36 cellular contexts compared by ENCODE assay signal in genomic region chr12:48441122-48441521, GRCh38. TPM values are rescaled to one million over a fixed set of nuclear protein-coding genes. Genes with fewer than 3 reads are reported as not detected.
"Had no signal": no experiment of that assay in that cellular context is flagged by ENCODE, and none has a peak within 500 bp of the region (broad histone marks: within the 10 kb centered on the region; RNA-seq: fewer than 3 reads in every experiment).

No MANE protein-coding gene starts in this region.

- H3K27ac ChIP-seq: coronary artery, heart right ventricle, left lung, lower lobe of right lung, neutrophil, psoas muscle, right atrium auricular region, stomach, tibial artery, upper lobe of right lung had no signal

- H3K36me3 Mint-ChIP-seq: activated CD8-positive, alpha-beta memory T cell treated with anti-CD3 and anti-CD28 coated beads, Interleukin-2, amount 10 ng/mL, durations not matched to agents 7 days and 5 days; activated naive CD4-positive, alpha-beta T cell treated with anti-CD3 and anti-CD28 coated beads, Interleukin-2, amount 50 U/mL, for 24 hours; brain; natural killer cell; stimulated activated naive B cell treated with anti-CD40 and anti-IgM and Interleukin-4, amounts not matched to agents 10 μg/mL and 1 μg/mL and 100 μg/mL, for 72 hours; T-cell had no signal

- H3K27ac Mint-ChIP-seq: activated B cell treated with CpG ODN at 0.5 μM for 24 hours; activated CD8-positive, alpha-beta memory T cell treated with anti-CD3 and anti-CD28 coated beads, Interleukin-2, amount 10 ng/mL, durations not matched to agents 7 days and 5 days; activated CD8-positive, alpha-beta T cell treated with anti-CD3 and anti-CD28 coated beads, Interleukin-2, amount 10 ng/mL, durations not matched to agents 7 days and 5 days; activated naive CD4-positive, alpha-beta T cell treated with anti-CD3 and anti-CD28 coated beads, Interleukin-2, amount 50 U/mL, for 24 hours; activated naive CD8-positive, alpha-beta T cell treated with anti-CD3 and anti-CD28 coated beads, Interleukin-2, amount 50 U/mL, for 24 hours; activated T-helper 2 cell treated with anti-CD3 and anti-CD28 coated beads, Interferon-gamma antibody, Interleukin-2, Interleukin-4, amounts not matched to agents 10 μg/mL and 5 μg/mL and 100 μg/mL, durations not matched to agents 14 hours and 24 hours and 36 hours; effector memory CD8-positive, alpha-beta T cell; natural killer cell; stimulated activated naive B cell treated with anti-CD40 and anti-IgM and Interleukin-4, amounts not matched to agents 10 μg/mL and 1 μg/mL and 100 μg/mL, for 72 hours; T-cell had no signal

- H3K4me1 ChIP-seq: left lung, lower lobe of right lung, stomach, tibial artery, upper lobe of right lung had no signal

- H3K27me3 Mint-ChIP-seq: activated naive CD4-positive, alpha-beta T cell treated with anti-CD3 and anti-CD28 coated beads, Interleukin-2, amount 50 U/mL, for 24 hours; activated naive CD8-positive, alpha-beta T cell treated with anti-CD3 and anti-CD28 coated beads, Interleukin-2, amount 50 U/mL, for 24 hours had no signal

- H3K9me3 ChIP-seq: left lung, lower lobe of right lung, neutrophil, psoas muscle, right atrium auricular region, stomach, tibial artery, upper lobe of right lung had no signal

- H3K4me1 Mint-ChIP-seq: activated B cell treated with CpG ODN at 0.5 μM for 24 hours; activated CD8-positive, alpha-beta memory T cell treated with anti-CD3 and anti-CD28 coated beads, Interleukin-2, amount 10 ng/mL, durations not matched to agents 7 days and 5 days; natural killer cell; stimulated activated naive B cell treated with anti-CD40 and anti-IgM and Interleukin-4, amounts not matched to agents 10 μg/mL and 1 μg/mL and 100 μg/mL, for 72 hours had no signal

- H3K4me3 ChIP-seq: coronary artery, dorsolateral prefrontal cortex, heart right ventricle, left lung, lower lobe of right lung, psoas muscle, right atrium auricular region, stomach, tibial artery, upper lobe of right lung had no signal

- DNase-seq: activated B cell treated with CpG ODN at 0.5 μM for 24 hours; activated CD4-positive, alpha-beta T cell treated with anti-CD3 and anti-CD28 coated beads, Interleukin-2, amount 50 U/mL, for 1 hour; activated CD8-positive, alpha-beta memory T cell treated with anti-CD3 and anti-CD28 coated beads, Interleukin-2, amount 10 ng/mL, durations not matched to agents 7 days and 5 days; activated CD8-positive, alpha-beta T cell treated with anti-CD3 and anti-CD28 coated beads, Interleukin-2, amount 10 ng/mL, durations not matched to agents 7 days and 5 days; activated naive CD8-positive, alpha-beta T cell treated with anti-CD3 and anti-CD28 coated beads, Interleukin-2, amount 50 U/mL, for 24 hours; activated T-cell treated with anti-CD3 and anti-CD28 coated beads, Interleukin-2, amount 50 U/mL, for 48 hours; anterior cingulate cortex; dorsolateral prefrontal cortex; effector memory CD8-positive, alpha-beta T cell; foreskin melanocyte; heart right ventricle; left lung; lower lobe of right lung; mesenchymal stem cell; natural killer cell; psoas muscle; stimulated activated CD4-positive, alpha-beta T cell treated with anti-CD3 and anti-CD28 coated beads, Interleukin-15, amount 100 ng/mL, for 24 hours; stimulated activated CD4-positive, alpha-beta T cell treated with anti-CD3 and anti-CD28 coated beads, Interleukin-2, amount 100 ng/mL, for 24 hours; stimulated activated naive B cell treated with anti-CD40 and anti-IgM and Interleukin-4, amounts not matched to agents 10 μg/mL and 1 μg/mL and 100 μg/mL, for 72 hours; stomach; T-cell; tibial artery; upper lobe of right lung had no signal

- H3K27me3 ChIP-seq: dorsolateral prefrontal cortex, heart right ventricle, left lung, neutrophil, right atrium auricular region, stomach, tibial artery, upper lobe of right lung had no signal

- ATAC-seq: activated CD8-positive, alpha-beta memory T cell treated with anti-CD3 and anti-CD28 coated beads, Interleukin-2, amount 10 ng/mL, durations not matched to agents 7 days and 5 days; activated CD8-positive, alpha-beta T cell treated with anti-CD3 and anti-CD28 coated beads, Interleukin-2, amount 10 ng/mL, durations not matched to agents 7 days and 5 days; activated naive CD8-positive, alpha-beta T cell treated with anti-CD3 and anti-CD28 coated beads, Interleukin-2, amount 50 U/mL, for 24 hours; effector memory CD8-positive, alpha-beta T cell; heart right ventricle; left lung; lower lobe of right lung; natural killer cell; psoas muscle; stimulated activated naive B cell treated with anti-CD40 and anti-IgM and Interleukin-4, amounts not matched to agents 10 μg/mL and 1 μg/mL and 100 μg/mL, for 72 hours; T-cell; upper lobe of right lung had no signal

- H3K4me3 Mint-ChIP-seq: activated B cell treated with CpG ODN at 0.5 μM for 24 hours; activated CD8-positive, alpha-beta memory T cell treated with anti-CD3 and anti-CD28 coated beads, Interleukin-2, amount 10 ng/mL, durations not matched to agents 7 days and 5 days; activated CD8-positive, alpha-beta T cell treated with anti-CD3 and anti-CD28 coated beads, Interleukin-2, amount 10 ng/mL, durations not matched to agents 7 days and 5 days; activated naive CD4-positive, alpha-beta T cell treated with anti-CD3 and anti-CD28 coated beads, Interleukin-2, amount 50 U/mL, for 24 hours; activated naive CD8-positive, alpha-beta T cell treated with anti-CD3 and anti-CD28 coated beads, Interleukin-2, amount 50 U/mL, for 24 hours; brain; effector memory CD8-positive, alpha-beta T cell; natural killer cell; stimulated activated naive B cell treated with anti-CD40 and anti-IgM and Interleukin-4, amounts not matched to agents 10 μg/mL and 1 μg/mL and 100 μg/mL, for 72 hours; T-cell had no signal

- H3K9me3 Mint-ChIP-seq: activated B cell treated with CpG ODN at 0.5 μM for 24 hours; activated naive CD4-positive, alpha-beta T cell treated with anti-CD3 and anti-CD28 coated beads, Interleukin-2, amount 50 U/mL, for 24 hours; activated naive CD8-positive, alpha-beta T cell treated with anti-CD3 and anti-CD28 coated beads, Interleukin-2, amount 50 U/mL, for 24 hours; activated T-helper 2 cell treated with anti-CD3 and anti-CD28 coated beads, Interferon-gamma antibody, Interleukin-2, Interleukin-4, amounts not matched to agents 10 μg/mL and 5 μg/mL and 100 μg/mL, durations not matched to agents 14 hours and 24 hours and 36 hours; effector memory CD8-positive, alpha-beta T cell; natural killer cell; T-cell had no signal

- H3K36me3 ChIP-seq: heart right ventricle, left lung, lower lobe of right lung, neutrophil, right atrium auricular region, stomach, tibial artery, upper lobe of right lung had no signal

RNA-seq across cellular contexts. Expression of gene ANP32D, which starts 31.2 kb away (rescaled TPM):
- total RNA-seq: activated B cell treated with CpG ODN at 0.5 μM for 24 hours; activated CD8-positive, alpha-beta memory T cell treated with anti-CD3 and anti-CD28 coated beads, Interleukin-2, amount 10 ng/mL, durations not matched to agents 7 days and 5 days; activated CD8-positive, alpha-beta T cell treated with anti-CD3 and anti-CD28 coated beads, Interleukin-2, amount 10 ng/mL, durations not matched to agents 7 days and 5 days; activated T-helper 2 cell treated with anti-CD3 and anti-CD28 coated beads, Interferon-gamma antibody, Interleukin-2, Interleukin-4, amounts not matched to agents 10 μg/mL and 5 μg/mL and 100 μg/mL, durations not matched to agents 14 hours and 24 hours and 36 hours; cardiac septum; cerebellum; glomerular endothelial cell; left lung; lower lobe of right lung; mononuclear cell; natural killer cell; osteocyte; psoas muscle; right atrium auricular region; T-cell; T-helper 2 cell treated with Interferon-gamma antibody and Interleukin-4, amounts not matched to agents 100 ng/mL and 5 ng/mL, for 36 hours had no signal
- polyA plus RNA-seq: esophagus, heart right ventricle, psoas muscle, stomach had no signal

RNA-seq across cellular contexts. Expression of gene C12orf54, which starts 41.2 kb away (rescaled TPM):
- total RNA-seq: activated B cell treated with CpG ODN at 0.5 μM for 24 hours; activated CD8-positive, alpha-beta memory T cell treated with anti-CD3 and anti-CD28 coated beads, Interleukin-2, amount 10 ng/mL, durations not matched to agents 7 days and 5 days; activated CD8-positive, alpha-beta T cell treated with anti-CD3 and anti-CD28 coated beads, Interleukin-2, amount 10 ng/mL, durations not matched to agents 7 days and 5 days; activated T-helper 2 cell treated with anti-CD3 and anti-CD28 coated beads, Interferon-gamma antibody, Interleukin-2, Interleukin-4, amounts not matched to agents 10 μg/mL and 5 μg/mL and 100 μg/mL, durations not matched to agents 14 hours and 24 hours and 36 hours; cardiac septum; cerebellum; glomerular endothelial cell; heart right ventricle; left lung; mononuclear cell; natural killer cell; osteocyte; right atrium auricular region; T-cell; T-helper 2 cell treated with Interferon-gamma antibody and Interleukin-4, amounts not matched to agents 100 ng/mL and 5 ng/mL, for 36 hours; upper lobe of right lung had no signal
- polyA plus RNA-seq: heart right ventricle had no signal
